Comparison of ENCODE assay signal across 9 cellular contexts in the genomic region with DNA sequence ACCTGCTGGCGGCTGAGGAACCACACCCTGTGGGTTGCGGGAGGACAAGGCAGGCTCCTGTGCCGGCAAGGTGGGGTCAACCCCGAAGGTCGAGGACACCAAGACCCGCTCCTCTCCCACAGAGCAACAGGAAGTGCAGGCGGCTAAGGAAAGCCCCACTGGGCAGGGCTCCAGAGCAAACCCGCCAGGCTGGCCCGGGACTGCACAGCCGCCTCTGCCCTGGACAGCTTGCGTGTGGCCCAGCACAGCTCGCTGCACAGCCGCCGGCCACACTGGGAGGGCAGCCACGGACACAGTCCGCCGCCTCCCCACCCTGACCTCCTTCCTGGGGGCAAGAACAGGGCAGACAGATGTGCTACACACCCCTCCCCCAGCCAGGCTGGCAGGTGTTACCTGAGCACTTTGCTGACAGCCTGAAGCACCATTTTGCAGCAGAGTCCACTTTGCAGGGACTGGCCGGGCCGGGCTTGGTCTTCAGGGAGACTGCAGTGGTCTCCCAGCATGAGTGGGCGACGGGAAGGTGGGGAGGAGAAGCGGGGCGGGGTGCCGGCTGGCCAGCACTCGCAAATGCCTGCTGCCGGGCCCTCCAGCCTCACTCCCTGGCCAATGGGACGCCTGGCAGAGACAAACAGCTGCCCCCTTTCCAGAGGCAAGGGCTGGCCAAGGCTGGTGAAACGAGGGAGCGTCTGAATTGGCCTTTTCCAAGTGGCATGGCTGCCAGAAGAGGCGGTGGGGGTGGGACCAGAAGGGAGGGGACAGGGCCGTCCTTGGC. TPM values are rescaled to one million over a fixed set of nuclear protein-coding genes. Genes with fewer than 3 reads are reported as not detected.
DNase-seq lines count a peak whose midpoint lies in the region; ATAC-seq and TF ChIP-seq lines count a peak whose summit lies in the region.
"Had no signal": no experiment of that assay in that cellular context is flagged by ENCODE, and none has a peak within 500 bp of the region (broad histone marks: within the 10 kb centered on the region; RNA-seq: fewer than 3 reads in every experiment).

A gene with protein sequence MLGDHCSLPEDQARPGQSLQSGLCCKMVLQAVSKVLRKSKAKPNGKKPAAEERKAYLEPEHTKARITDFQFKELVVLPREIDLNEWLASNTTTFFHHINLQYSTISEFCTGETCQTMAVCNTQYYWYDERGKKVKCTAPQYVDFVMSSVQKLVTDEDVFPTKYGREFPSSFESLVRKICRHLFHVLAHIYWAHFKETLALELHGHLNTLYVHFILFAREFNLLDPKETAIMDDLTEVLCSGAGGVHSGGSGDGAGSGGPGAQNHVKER (minus strand): TSS at position 726 of the 772 bp plus-strand sequence. CDS start 223 bp downstream, at position 503.

- peak within 1 kb of the TSS; percentile 51 for H3K27ac ChIP-seq in upper lobe of right lung

- no peak within 1 kb of the TSS for H3K27ac Mint-ChIP-seq in activated CD8-positive, alpha-beta memory T cell treated with anti-CD3 and anti-CD28 coated beads, Interleukin-2, amount 10 ng/mL, durations not matched to agents 7 days and 5 days
- peak within 1 kb of the TSS; percentile 42 for H3K27ac Mint-ChIP-seq in memory B cell
- H3K27ac Mint-ChIP-seq: T-helper 1 cell treated with Interleukin-12 subunit alpha and Interleukin-12 subunit beta and Interleukin-4 antibody, amounts not matched to agents 30 μg/mL and 1 μg/mL, for 36 hours had no signal

- CTCF ChIA-PET in activated CD8-positive, alpha-beta memory T cell treated with anti-CD3 and anti-CD28 coated beads, Interleukin-2, amount 10 ng/mL, durations not matched to agents 7 days and 5 days (lab: Charles Lee): no interaction called here

- peaks cover 48% of the 10 kb centered on the region for H3K4me1 ChIP-seq in upper lobe of right lung

- no peaks in the 10 kb centered on the region for H3K27me3 Mint-ChIP-seq in activated CD8-positive, alpha-beta memory T cell treated with anti-CD3 and anti-CD28 coated beads, Interleukin-2, amount 10 ng/mL, durations not matched to agents 7 days and 5 days
- no peaks in the 10 kb centered on the region for H3K27me3 Mint-ChIP-seq in memory B cell

- no peaks in the 10 kb centered on the region for H3K9me3 ChIP-seq in upper lobe of right lung

- intact Hi-C loops in upper lobe of right lung (cut with DNase I): no loop called here

- TF ChIP-seq CTCF in choroid plexus epithelial cell (conservative IDR thresholded peaks at IDR 0.05; ENCODE audit: low read depth, low read length): no peak
- no peak for TF ChIP-seq CTCF in upper lobe of right lung (IDR thresholded peaks at IDR 0.05)

- no peaks in the 10 kb centered on the region for H3K36me3 ChIP-seq in upper lobe of right lung

- peaks cover 5% of the 10 kb centered on the region for H3K4me1 Mint-ChIP-seq in activated CD8-positive, alpha-beta memory T cell treated with anti-CD3 and anti-CD28 coated beads, Interleukin-2, amount 10 ng/mL, durations not matched to agents 7 days and 5 days
- H3K4me1 Mint-ChIP-seq in memory B cell: peaks cover 21% of the 10 kb centered on the region

- H3K4me3 Mint-ChIP-seq in activated CD8-positive, alpha-beta memory T cell treated with anti-CD3 and anti-CD28 coated beads, Interleukin-2, amount 10 ng/mL, durations not matched to agents 7 days and 5 days: no peak within 1 kb of the TSS
- peak within 1 kb of the TSS; percentile 59 for H3K4me3 Mint-ChIP-seq in memory B cell
- H3K4me3 Mint-ChIP-seq: T-helper 1 cell treated with Interleukin-12 subunit alpha and Interleukin-12 subunit beta and Interleukin-4 antibody, amounts not matched to agents 30 μg/mL and 1 μg/mL, for 36 hours had no signal

- H3K27me3 ChIP-seq in upper lobe of right lung: no peaks in the 10 kb centered on the region

- H3K9me3 Mint-ChIP-seq in activated CD8-positive, alpha-beta memory T cell treated with anti-CD3 and anti-CD28 coated beads, Interleukin-2, amount 10 ng/mL, durations not matched to agents 7 days and 5 days (ENCODE audit: low read depth): no peaks in the 10 kb centered on the region
- H3K9me3 Mint-ChIP-seq in memory B cell: no peaks in the 10 kb centered on the region
- H3K9me3 Mint-ChIP-seq: T-helper 1 cell treated with Interleukin-12 subunit alpha and Interleukin-12 subunit beta and Interleukin-4 antibody, amounts not matched to agents 30 μg/mL and 1 μg/mL, for 36 hours had no signal

- H3K4me3 ChIP-seq in choroid plexus epithelial cell (ENCODE audit: low read depth, low read length): no peak within 1 kb of the TSS
- H3K4me3 ChIP-seq in upper lobe of right lung: peak within 1 kb of the TSS; percentile 29

- ATAC-seq in activated CD8-positive, alpha-beta memory T cell treated with anti-CD3 and anti-CD28 coated beads, Interleukin-2, amount 10 ng/mL, durations not matched to agents 7 days and 5 days: no peak
- peak; percentile 76 for ATAC-seq in memory B cell (ENCODE audit: low read depth)
- peak; percentile 66 for ATAC-seq in upper lobe of right lung
- no peak for ATAC-seq in GM19328 (IDR thresholded peaks at IDR 0.05; ENCODE audit: unreplicated experiment)
- ATAC-seq in HG03378 (IDR thresholded peaks at IDR 0.05; ENCODE audit: unreplicated experiment): no peak

- no peaks in the 10 kb centered on the region for H3K36me3 Mint-ChIP-seq in activated CD8-positive, alpha-beta memory T cell treated with anti-CD3 and anti-CD28 coated beads, Interleukin-2, amount 10 ng/mL, durations not matched to agents 7 days and 5 days
- H3K36me3 Mint-ChIP-seq in memory B cell: no peaks in the 10 kb centered on the region

- DNase-seq in activated CD8-positive, alpha-beta memory T cell treated with anti-CD3 and anti-CD28 coated beads, Interleukin-2, amount 10 ng/mL, durations not matched to agents 7 days and 5 days: no peak
- DNase-seq in activated CD8-positive, alpha-beta memory T cell treated with anti-CD3 and anti-CD28 coated beads, Interleukin-2, amount 50 U/mL, for 4 hours: no peak
- DNase-seq in choroid plexus epithelial cell (ENCODE audit: low read depth) (peak; percentile 25), memory B cell (ENCODE audit: low spot score in 2 of 2) (no peak), upper lobe of right lung (peak; percentile 75), NCI-H1105 treated with DMSO at 0.1 percent for 48 hours (lab: John Stamatoyannopoulos, UW) (no peak)

RNA-seq across cellular contexts. Expression of the gene that starts here (rescaled TPM):
- 10 to 100 TPM; 34.1 to 34.7 TPM for total RNA-seq in activated CD8-positive, alpha-beta memory T cell treated with anti-CD3 and anti-CD28 coated beads, Interleukin-2, amount 10 ng/mL, durations not matched to agents 7 days and 5 days
- total RNA-seq in upper lobe of right lung: 58.9 TPM

Comparison
In these comparisons a context has a peak if more than half of its experiments do, and no peak if none do; other contexts are left out.
1. ATAC-seq: peak in memory B cell (single experiment) and upper lobe of right lung (single experiment); none in activated CD8-positive, alpha-beta memory T cell treated with anti-CD3 and anti-CD28 coated beads, Interleukin-2, amount 10 ng/mL, durations not matched to agents 7 days and 5 days (single experiment), GM19328 (single experiment) and HG03378 (single experiment).
2. DNase-seq: peak in choroid plexus epithelial cell (single experiment) and upper lobe of right lung (single experiment); none in activated CD8-positive, alpha-beta memory T cell treated with anti-CD3 and anti-CD28 coated beads, Interleukin-2, amount 10 ng/mL, durations not matched to agents 7 days and 5 days (single experiment), activated CD8-positive, alpha-beta memory T cell treated with anti-CD3 and anti-CD28 coated beads, Interleukin-2, amount 50 U/mL, for 4 hours (single experiment), memory B cell (0 of 2) and NCI-H1105 treated with DMSO at 0.1 percent for 48 hours (single experiment).